In genomic region chr18:34923911-34924310, GRCh38 we compare ENCODE assay signal across 28 cellular contexts.
"Had no signal": no experiment of that assay in that cellular context is flagged by ENCODE, and none has a peak within 500 bp of the region (broad histone marks: within the 10 kb centered on the region; RNA-seq: fewer than 3 reads in every experiment).

No MANE protein-coding gene starts in this region.

- H3K27ac ChIP-seq: colonic mucosa, coronary artery, dorsolateral prefrontal cortex, epithelial cell of prostate, esophagus muscularis mucosa, esophagus squamous epithelium, foreskin keratinocyte, gastrocnemius medialis, gastroesophageal sphincter, heart left ventricle, heart right ventricle had no signal

- H3K4me1 ChIP-seq: colonic mucosa, esophagus squamous epithelium, gastroesophageal sphincter, heart left ventricle had no signal

- H3K27me3 ChIP-seq: colonic mucosa, dorsolateral prefrontal cortex, esophagus muscularis mucosa, esophagus squamous epithelium, foreskin keratinocyte, gastrocnemius medialis, gastroesophageal sphincter, heart left ventricle, heart right ventricle had no signal

- DNase-seq: colonic mucosa; cortex of kidney; dermis blood vessel endothelial cell; dorsolateral prefrontal cortex; effector CD4-positive, alpha-beta T cell; effector CD8-positive, alpha-beta T cell; effector memory CD4-positive, alpha-beta T cell; effector memory CD8-positive, alpha-beta T cell; endodermal cell; erythroblast; esophagus squamous epithelium; foreskin fibroblast; foreskin keratinocyte; foreskin melanocyte; gastrocnemius medialis; glutamatergic neuron; head of caudate nucleus; heart left ventricle; heart right ventricle had no signal

- FAIRE-seq: colon, endometrium, endothelial cell of umbilical vein, frontal cortex had no signal

- H3K36me3 ChIP-seq: colonic mucosa, esophagus muscularis mucosa, esophagus squamous epithelium, gastrocnemius medialis, gastroesophageal sphincter, heart left ventricle, heart right ventricle had no signal

- H3K4me3 ChIP-seq: colonic mucosa, coronary artery, dorsolateral prefrontal cortex, esophagus muscularis mucosa, esophagus squamous epithelium, gastrocnemius medialis, gastroesophageal sphincter, heart left ventricle, heart right ventricle had no signal

- H3K9me3 ChIP-seq: colonic mucosa, esophagus muscularis mucosa, esophagus squamous epithelium, gastrocnemius medialis, gastroesophageal sphincter had no signal

- ATAC-seq: effector memory CD8-positive, alpha-beta T cell; esophagus mucosa; foreskin keratinocyte; gastrocnemius medialis; gastroesophageal sphincter; heart left ventricle; heart right ventricle had no signal
